ENCODE assay signal across 8 cellular contexts in the genomic region with DNA sequence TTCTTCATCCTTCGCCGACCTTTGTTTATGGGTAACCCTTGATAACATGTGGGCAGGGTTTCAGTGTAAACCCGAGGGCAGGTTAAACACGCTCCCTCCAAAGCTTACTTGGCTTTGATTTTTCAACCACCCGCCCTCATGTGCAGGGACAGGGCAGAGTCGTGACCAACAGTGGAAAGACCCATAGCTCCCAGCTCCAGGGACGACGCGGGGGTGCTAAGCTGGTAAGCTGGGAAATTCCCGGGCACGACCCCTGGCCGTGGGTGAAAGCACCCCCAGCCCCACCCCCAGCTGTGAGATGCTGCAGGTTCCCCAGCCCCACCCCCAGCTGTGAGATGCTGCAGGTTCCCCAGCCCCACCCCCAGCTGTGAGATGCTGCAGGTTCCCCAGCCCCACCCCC. TPM values are rescaled to one million over a fixed set of nuclear protein-coding genes. Genes with fewer than 3 reads are reported as not detected.
DNase-seq lines count a peak whose midpoint lies in the region; ATAC-seq and TF ChIP-seq lines count a peak whose summit lies in the region.
"Not testable (repeated sequence)": the region's sequence is repeated elsewhere in the genome, so short reads cannot be mapped to it uniquely, and the experiment has no call there.

No MANE protein-coding gene starts in this region.

- H3K9ac ChIP-seq in fibroblast of lung (ENCODE audit: insufficient read depth, low read length); skeletal muscle satellite cell (ENCODE audit: low read depth, low read length): not testable (repeated sequence)

- peaks cover 84% of the 10 kb centered on the region for H3K36me3 Mint-ChIP-seq in CD4-positive, alpha-beta T cell (ENCODE audit: low read depth)
- peaks cover 24% of the 10 kb centered on the region for H3K36me3 Mint-ChIP-seq in activated CD8-positive, alpha-beta T cell treated with anti-CD3 and anti-CD28 coated beads for 36 hours (ENCODE audit: low read depth)
- not testable (repeated sequence) for H3K36me3 Mint-ChIP-seq in activated naive CD8-positive, alpha-beta T cell

- peak in 2 of 10 experiments; percentile 8 to 30 for DNase-seq in CD4-positive, alpha-beta T cell
- DNase-seq in RWPE2 (ENCODE audit: low spot score) (peak; percentile 38), mucosa of descending colon (peak; percentile 3 to 49 (median 31))
- not testable (repeated sequence) for DNase-seq in activated CD8-positive, alpha-beta T cell treated with anti-CD3 and anti-CD28 coated beads for 36 hours; fibroblast of lung (ENCODE audit: low read depth in 2 of 2); transverse colon

- CTCF ChIA-PET in CD4-positive, alpha-beta T cell (lab: Charles Lee): not testable (repeated sequence)
- CTCF ChIA-PET in activated CD8-positive, alpha-beta T cell treated with anti-CD3 and anti-CD28 coated beads for 36 hours (lab: Charles Lee): interaction anchor here (0.8 kb wide), 1 partner anchor 28 kb away, joined by 3 read pairs; no protein-coding TSS in a partner anchor

- POLR2A ChIA-PET in CD4-positive, alpha-beta T cell (lab: Charles Lee): interaction anchor here (0.7 to 6.5 kb wide), 9 partner anchors 9 to 129 kb away, joined by 3 to 65 read pairs (median 4); no protein-coding TSS in a partner anchor
- POLR2A ChIA-PET in activated CD8-positive, alpha-beta T cell treated with anti-CD3 and anti-CD28 coated beads for 36 hours (lab: Charles Lee): interaction anchor here (0.8 to 8.9 kb wide), 5 partner anchors 12 to 57 kb away, joined by 3 to 99 read pairs (median 3); partner anchors contain the start of gene RASA3

- H3K4me1 ChIP-seq in RWPE2 (ENCODE audit: insufficient read depth, poor library complexity, severe bottlenecking): peaks cover 23% of the 10 kb centered on the region
- peaks cover 57% of the 10 kb centered on the region for H3K4me1 ChIP-seq in fibroblast of lung (ENCODE audit: control insufficient read depth, extremely low read depth, insufficient read depth, low read length)
- peaks cover 25% of the 10 kb centered on the region for H3K4me1 ChIP-seq in mucosa of descending colon (ENCODE audit: low read depth)
- peaks cover 78% of the 10 kb centered on the region for H3K4me1 ChIP-seq in skeletal muscle satellite cell (ENCODE audit: control insufficient read depth, insufficient read depth, low read length)
- peaks cover 26 to 50% (median 44%) of the 10 kb centered on the region in 4 donors for H3K4me1 ChIP-seq in transverse colon

- H3K4me1 Mint-ChIP-seq in CD4-positive, alpha-beta T cell (ENCODE audit: low read depth): peaks cover 85% of the 10 kb centered on the region
- H3K4me1 Mint-ChIP-seq in activated CD8-positive, alpha-beta T cell treated with anti-CD3 and anti-CD28 coated beads for 36 hours (ENCODE audit: low read depth): peaks cover 77% of the 10 kb centered on the region
- H3K4me1 Mint-ChIP-seq in activated naive CD8-positive, alpha-beta T cell (ENCODE audit: low read depth): peaks cover 75% of the 10 kb centered on the region

- H2AFZ ChIP-seq in fibroblast of lung (ENCODE audit: low read length): not testable (repeated sequence)

- peak overlapping the region; percentile 56 for H3K27ac ChIP-seq in CD4-positive, alpha-beta T cell (ENCODE audit: low read depth, low read length)
- H3K27ac ChIP-seq in RWPE2 (ENCODE audit: poor library complexity, severe bottlenecking) (peak overlapping the region; percentile 48), fibroblast of lung (ENCODE audit: insufficient read depth, low read length) (peak overlapping the region; percentile 95), transverse colon (peak overlapping the region; percentile 47 to 70 (median 63))

- in situ Hi-C loops in transverse colon (cut with MboI; ENCODE audit: low pct_ligation_motif_present in 1 of 4, low pct_unique_long_range_greater_than_20kb in 1 of 4, low sequenced_read_pairs in 3 of 4): not testable (repeated sequence)

- peak overlapping the region; percentile 77 for H3K4me3 Mint-ChIP-seq in CD4-positive, alpha-beta T cell
- H3K4me3 Mint-ChIP-seq in activated CD8-positive, alpha-beta T cell treated with anti-CD3 and anti-CD28 coated beads for 36 hours: not testable (repeated sequence)
- peak overlapping the region; percentile 67 for H3K4me3 Mint-ChIP-seq in activated naive CD8-positive, alpha-beta T cell

- H3K27me3 ChIP-seq in CD4-positive, alpha-beta T cell (ENCODE audit: control insufficient read depth, insufficient read depth, low read length); RWPE2 (ENCODE audit: insufficient read depth, poor library complexity, severe bottlenecking); fibroblast of lung (ENCODE audit: control insufficient read depth, insufficient read depth, low read length); skeletal muscle satellite cell (ENCODE audit: control insufficient read depth, insufficient read depth, low read length); transverse colon: not testable (repeated sequence)

- H3K79me2 ChIP-seq in fibroblast of lung (ENCODE audit: control insufficient read depth, insufficient read depth, low read length): peaks cover 75% of the 10 kb centered on the region

- 57 to 74% methylated on average over 2 to 12 of the region's 12 CpGs for WGBS in transverse colon (ENCODE audit: low coverage in 1 of 2), 2 donors

- not testable (repeated sequence) for TF ChIP-seq CTCF in CD4-positive, alpha-beta T cell (IDR thresholded peaks at IDR 0.05); RWPE2 (IDR thresholded peaks at IDR 0.05; ENCODE audit: poor library complexity, severe bottlenecking); activated CD8-positive, alpha-beta T cell treated with anti-CD3 and anti-CD28 coated beads for 36 hours (IDR thresholded peaks at IDR 0.05); fibroblast of lung (conservative IDR thresholded peaks at IDR 0.05 in 1 of 2, IDR thresholded peaks at IDR 0.05 in 1 of 2; ENCODE audit: low read depth in 1 of 2, low read length in 2 of 2); mucosa of descending colon (IDR thresholded peaks at IDR 0.05); transverse colon (IDR thresholded peaks at IDR 0.05)

- intact Hi-C loops in CD4-positive, alpha-beta T cell (cut with DNase I, micrococcal nuclease): loop anchor here (5.0 kb wide), 3 partner anchors 33 to 67 kb away; no protein-coding TSS in a partner anchor
- intact Hi-C loops in activated CD8-positive, alpha-beta T cell treated with anti-CD3 and anti-CD28 coated beads for 36 hours (cut with micrococcal nuclease); mucosa of descending colon (cut with DNase I, micrococcal nuclease); transverse colon (cut with DNase I; ENCODE audit: low total_unique reads): not testable (repeated sequence)

- not testable (repeated sequence) for TF ChIP-seq EP300 in transverse colon (IDR thresholded peaks at IDR 0.05; ENCODE audit: low read depth)

- not testable (repeated sequence) for H3K9me3 ChIP-seq in CD4-positive, alpha-beta T cell (ENCODE audit: control insufficient read depth, low read length); RWPE2 (ENCODE audit: severe bottlenecking); fibroblast of lung (ENCODE audit: control insufficient read depth, insufficient read depth, low read depth, low read length); mucosa of descending colon; skeletal muscle satellite cell (replicated peaks; ENCODE audit: low read length); transverse colon

- TF ChIP-seq POLR2A in transverse colon (IDR thresholded peaks at IDR 0.05): not testable (repeated sequence)

- H3K27me3 Mint-ChIP-seq in CD4-positive, alpha-beta T cell; activated CD8-positive, alpha-beta T cell treated with anti-CD3 and anti-CD28 coated beads for 36 hours; activated naive CD8-positive, alpha-beta T cell: not testable (repeated sequence)

- peak overlapping the region; percentile 95 for H3K27ac Mint-ChIP-seq in CD4-positive, alpha-beta T cell
- peak overlapping the region; percentile 76 for H3K27ac Mint-ChIP-seq in activated CD8-positive, alpha-beta T cell treated with anti-CD3 and anti-CD28 coated beads for 36 hours
- H3K27ac Mint-ChIP-seq in activated naive CD8-positive, alpha-beta T cell: peak overlapping the region; percentile 91

- not testable (repeated sequence) for H3K36me3 ChIP-seq in RWPE2 (ENCODE audit: low read depth); mucosa of descending colon (ENCODE audit: low read depth); transverse colon
- H3K36me3 ChIP-seq in fibroblast of lung (ENCODE audit: control insufficient read depth, insufficient read depth, low read length) (peaks cover 11% of the 10 kb centered on the region), skeletal muscle satellite cell (ENCODE audit: insufficient read depth, low read length) (peaks cover 13% of the 10 kb centered on the region)

- not testable (repeated sequence) for H3K4me3 ChIP-seq in RWPE2 (ENCODE audit: severe bottlenecking); fibroblast of lung (replicated peaks in 1 of 4; ENCODE audit: control extremely low read depth in 1 of 4, insufficient read depth in 1 of 4, low read depth in 3 of 4, low read length in 4 of 4); mucosa of descending colon; skeletal muscle satellite cell (ENCODE audit: low read length); transverse colon

- not testable (repeated sequence) for ATAC-seq in CD4-positive, alpha-beta T cell (ENCODE audit: poor library complexity); RWPE2 (ENCODE audit: low read depth); activated CD8-positive, alpha-beta T cell treated with anti-CD3 and anti-CD28 coated beads for 36 hours; mucosa of descending colon

- not testable (repeated sequence) for H4K20me1 ChIP-seq in fibroblast of lung (ENCODE audit: control insufficient read depth, extremely low read depth, insufficient read depth, low read length)

- H3K4me2 ChIP-seq in fibroblast of lung (ENCODE audit: extremely low read depth, insufficient read depth, low read length): not testable (repeated sequence)
- H3K4me2 ChIP-seq in skeletal muscle satellite cell (ENCODE audit: low read length): peak overlapping the region; percentile 63

- H3K9me3 Mint-ChIP-seq in CD4-positive, alpha-beta T cell; activated CD8-positive, alpha-beta T cell treated with anti-CD3 and anti-CD28 coated beads for 36 hours; activated naive CD8-positive, alpha-beta T cell (ENCODE audit: low read depth): not testable (repeated sequence)

RNA-seq across cellular contexts. Expression of gene RASA3, which starts 17.8 kb away (rescaled TPM):
- total RNA-seq in CD4-positive, alpha-beta T cell: 100 to 1,000 TPM; 181 to 184 TPM
- total RNA-seq in activated CD8-positive, alpha-beta T cell treated with anti-CD3 and anti-CD28 coated beads for 36 hours: 10 to 100 TPM; 28.9 to 32.3 TPM
- total RNA-seq in fibroblast of lung: 21.6 and 26.6 TPM in 2 replicates
- 31.1 and 34.1 TPM in 2 replicates for polyA plus RNA-seq in fibroblast of lung
- polyA plus RNA-seq in fibroblast of lung (2012): 32.0 and 32.4 TPM in 2 replicates
- 20.1 and 29.0 TPM in 2 replicates for polyA minus RNA-seq in fibroblast of lung (ENCODE audit: low replicate concordance)
- total RNA-seq in mucosa of descending colon: 10 to 100 TPM in 1 of 3 donors, 1 to 10 TPM in 2; 7.9 to 19.0 (median 8.4) TPM
- total RNA-seq in skeletal muscle satellite cell (2012; rRNA removed): 33.2 and 35.2 TPM in 2 replicates
- total RNA-seq in transverse colon: 10 to 100 TPM in 1 of 4 donors, 1 to 10 TPM in 3; 4.4 to 15.6 (median 8.5) TPM
